9 cellular contexts compared by ENCODE assay signal in genomic region chr19:47109177-47109540, GRCh38. TPM values are rescaled to one million over a fixed set of nuclear protein-coding genes. Genes with fewer than 3 reads are reported as not detected.
DNase-seq lines count a peak whose midpoint lies in the region; ATAC-seq and TF ChIP-seq lines count a peak whose summit lies in the region.
"Had no signal": no experiment of that assay in that cellular context is flagged by ENCODE, and none has a peak within 500 bp of the region (broad histone marks: within the 10 kb centered on the region; RNA-seq: fewer than 3 reads in every experiment).

No MANE protein-coding gene starts in this region.

- no peaks in the 10 kb centered on the region for H3K27me3 Mint-ChIP-seq in activated T-helper 17 cell treated with anti-CD3 and anti-CD28 coated beads, Interleukin-2, amount 50 U/mL, for 72 hours
- H3K27me3 Mint-ChIP-seq in stimulated activated memory B cell treated with anti-CD40 and anti-IgM and Interleukin-4, amounts not matched to agents 10 μg/mL and 1 μg/mL and 100 μg/mL, for 72 hours, result no peaks in the 10 kb centered on the region

- peak overlapping the region; percentile 97 for H3K4me3 ChIP-seq in HFF-Myc (replicated peaks; ENCODE audit: low read depth, low read length)
- peak overlapping the region; percentile 92 for H3K4me3 ChIP-seq in iPS-15b (ENCODE audit: low read depth, low read length)

- no peaks in the 10 kb centered on the region for H3K36me3 ChIP-seq in iPS-15b (ENCODE audit: control insufficient read depth, insufficient read depth, low read length)

- TF ChIP-seq CTCF in HFF-Myc (IDR thresholded peaks at IDR 0.05; ENCODE audit: low read depth, low read length, missing control alignments), result no peak

- peaks cover 30% of the 10 kb centered on the region for H3K4me1 Mint-ChIP-seq in activated T-helper 17 cell treated with anti-CD3 and anti-CD28 coated beads, Interleukin-2, amount 50 U/mL, for 72 hours
- peaks cover 56% of the 10 kb centered on the region for H3K4me1 Mint-ChIP-seq in stimulated activated memory B cell treated with anti-CD40 and anti-IgM and Interleukin-4, amounts not matched to agents 10 μg/mL and 1 μg/mL and 100 μg/mL, for 72 hours

- peak overlapping the region; percentile 99 for H3K9ac ChIP-seq in iPS-15b (ENCODE audit: low read depth, low read length)

- H3K27me3 ChIP-seq in iPS-15b (ENCODE audit: control insufficient read depth, insufficient read depth, low read length), result no peaks in the 10 kb centered on the region

- H3K4me3 Mint-ChIP-seq in activated T-helper 17 cell treated with anti-CD3 and anti-CD28 coated beads, Interleukin-2, amount 50 U/mL, for 72 hours, result peak overlapping the region; percentile 93
- H3K4me3 Mint-ChIP-seq in stimulated activated memory B cell treated with anti-CD40 and anti-IgM and Interleukin-4, amounts not matched to agents 10 μg/mL and 1 μg/mL and 100 μg/mL, for 72 hours, result peak overlapping the region; percentile 95

- peaks cover 29% of the 10 kb centered on the region for H3K4me1 ChIP-seq in iPS-15b (ENCODE audit: control insufficient read depth, insufficient read depth, low read length)

- no peaks in the 10 kb centered on the region for H3K9me3 ChIP-seq in iPS-15b (ENCODE audit: control insufficient read depth, insufficient read depth, low read length)

- peak overlapping the region; percentile 99 for H3K27ac Mint-ChIP-seq in activated T-helper 17 cell treated with anti-CD3 and anti-CD28 coated beads, Interleukin-2, amount 50 U/mL, for 72 hours
- H3K27ac Mint-ChIP-seq in stimulated activated memory B cell treated with anti-CD40 and anti-IgM and Interleukin-4, amounts not matched to agents 10 μg/mL and 1 μg/mL and 100 μg/mL, for 72 hours, result peak overlapping the region; percentile 98

- no peak for ATAC-seq in activated T-helper 17 cell treated with anti-CD3 and anti-CD28 coated beads, Interleukin-2, amount 50 U/mL, for 72 hours (replicated peaks)
- no peak for ATAC-seq in stimulated activated memory B cell treated with anti-CD40 and anti-IgM and Interleukin-4, amounts not matched to agents 10 μg/mL and 1 μg/mL and 100 μg/mL, for 72 hours

- no peak for DNase-seq in HFF-Myc (ENCODE audit: extremely low read depth, low read depth)
- DNase-seq in stimulated activated CD4-positive, alpha-beta T cell treated with anti-CD3 and anti-CD28 coated beads, Interleukin-15, amount 100 ng/mL, for 24 hours, result no peak
- no peak for DNase-seq in KG1 (lab: John Stamatoyannopoulos, UW)
- DNase-seq in NCI-H524 (lab: John Stamatoyannopoulos, UW), result no peak
- no peak for DNase-seq in SHP77 (lab: John Stamatoyannopoulos, UW)
- DNase-seq: NCI-H2029 had no signal

- H3K9me3 Mint-ChIP-seq in activated T-helper 17 cell treated with anti-CD3 and anti-CD28 coated beads, Interleukin-2, amount 50 U/mL, for 72 hours, result no peaks in the 10 kb centered on the region
- H3K9me3 Mint-ChIP-seq in stimulated activated memory B cell treated with anti-CD40 and anti-IgM and Interleukin-4, amounts not matched to agents 10 μg/mL and 1 μg/mL and 100 μg/mL, for 72 hours, result no peaks in the 10 kb centered on the region

- H3K36me3 Mint-ChIP-seq in activated T-helper 17 cell treated with anti-CD3 and anti-CD28 coated beads, Interleukin-2, amount 50 U/mL, for 72 hours (ENCODE audit: low read depth), result peaks cover 79% of the 10 kb centered on the region
- peaks cover 44% of the 10 kb centered on the region for H3K36me3 Mint-ChIP-seq in stimulated activated memory B cell treated with anti-CD40 and anti-IgM and Interleukin-4, amounts not matched to agents 10 μg/mL and 1 μg/mL and 100 μg/mL, for 72 hours

RNA-seq across cellular contexts. Expression of gene ZC3H4, which starts 4.4 kb away (rescaled TPM):
- total RNA-seq in activated T-helper 17 cell treated with anti-CD3 and anti-CD28 coated beads, Interleukin-2, amount 50 U/mL, for 72 hours, result 100 to 1,000 TPM; 117 to 166 TPM

RNA-seq across cellular contexts. Expression of gene SAE1, which starts 21.5 kb away (rescaled TPM):
- 100 to 1,000 TPM; 151 to 184 TPM for total RNA-seq in activated T-helper 17 cell treated with anti-CD3 and anti-CD28 coated beads, Interleukin-2, amount 50 U/mL, for 72 hours
